ENCODE assay signal across 36 cellular contexts in the genomic region with DNA sequence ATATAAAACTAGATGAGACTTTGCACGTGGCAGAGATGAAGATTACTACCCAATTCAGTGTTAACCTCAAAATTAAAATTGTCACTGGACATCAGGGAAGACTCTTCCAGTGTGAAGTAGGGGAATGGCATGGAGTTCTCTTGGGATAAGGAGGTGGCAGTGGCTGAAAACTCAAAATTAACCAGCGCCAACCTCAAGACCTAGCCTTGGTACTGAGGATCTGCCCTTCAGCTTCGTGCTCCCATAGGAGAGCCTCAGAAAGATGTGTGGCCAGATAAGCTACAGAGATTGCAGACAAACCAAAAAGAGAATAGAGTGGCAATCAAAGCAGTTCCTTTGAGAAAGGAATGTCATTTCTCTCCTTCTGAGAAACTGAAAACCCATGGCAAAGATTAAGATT. TPM values are rescaled to one million over a fixed set of nuclear protein-coding genes. Genes with fewer than 3 reads are reported as not detected.
A peak's percentile ranks its signal among the peaks of the same experiment; 100 is the strongest.
DNase-seq lines count a peak whose midpoint lies in the region; ATAC-seq, FAIRE-seq and TF ChIP-seq lines count a peak whose summit lies in the region.
"Had no signal": no experiment of that assay in that cellular context is flagged by ENCODE, and none has a peak within 500 bp of the region (broad histone marks: within the 10 kb centered on the region; RNA-seq: fewer than 3 reads in every experiment).

No MANE protein-coding gene starts in this region.

- WGBS in SK-N-SH (ENCODE audit: low lambda C conversion rate), result 14% methylated on average over 3 of the region's 3 CpGs

- H3K9me3 Mint-ChIP-seq in GM23338, result no peaks in the 10 kb centered on the region
- no peaks in the 10 kb centered on the region for H3K9me3 Mint-ChIP-seq in neural progenitor cell
- H3K9me3 Mint-ChIP-seq: CD14-positive monocyte; CD4-positive, alpha-beta T cell; CD8-positive, alpha-beta memory T cell; CD8-positive, alpha-beta T cell had no signal

- ATAC-seq in SK-N-SH treated with all-trans-retinoic acid at 6 μM for 48 hours, result no peak
- ATAC-seq in GM23338, result no peak
- ATAC-seq: A549; CD8-positive, alpha-beta T cell had no signal

- H3K79me2 ChIP-seq in SK-N-SH (ENCODE audit: insufficient read depth) (no peaks in the 10 kb centered on the region), GM23338 (replicated peaks; ENCODE audit: insufficient read depth) (no peaks in the 10 kb centered on the region), neural progenitor cell (ENCODE audit: low read depth) (no peaks in the 10 kb centered on the region)

- no peaks in the 10 kb centered on the region for H3K27me3 Mint-ChIP-seq in GM23338 (ENCODE audit: insufficient read depth, low read depth, poor library complexity)
- H3K27me3 Mint-ChIP-seq in neural progenitor cell (ENCODE audit: insufficient read depth, low read depth), result no peaks in the 10 kb centered on the region
- H3K27me3 Mint-ChIP-seq: CD4-positive, alpha-beta T cell had no signal

- DNase-seq in SK-N-SH (no peak), GM23338 (ENCODE audit: low spot score) (no peak), neural progenitor cell (ENCODE audit: low spot score) (no peak), NCI-H2227 (lab: John Stamatoyannopoulos, UW; ENCODE audit: unreplicated experiment) (no peak), DMS53 (lab: John Stamatoyannopoulos, UW) (no peak), GM19239 (ENCODE audit: insufficient read length, low spot score) (no peak)
- DNase-seq: 8988T; ACHN; AML-193; BE2C; C1 segment of cervical spinal cord; Caco-2; Calu3; CD4-positive, alpha-beta memory T cell; CD4-positive, alpha-beta T cell; CD4-positive, CD25-positive, alpha-beta regulatory T cell; CD8-positive, alpha-beta memory T cell; CD8-positive, alpha-beta T cell; COR-L47; DMS 273 treated with DMSO at 0.1 percent for 48 hours; DMS153; DMS79; DMS79 treated with DMSO at 0.1 percent for 48 hours; DND-41; EL had no signal

- H3K4me2 ChIP-seq in SK-N-SH (no peak overlapping the region), GM23338 (no peak overlapping the region), neural progenitor cell (no peak overlapping the region)
- H3K4me2 ChIP-seq: A549; BLaER1; BLaER1 treated with 17β-estradiol and CSF1 and Interleukin-3, amounts not matched to agents 10 nM and 100 nM had no signal

- H3K9me2 ChIP-seq in SK-N-SH (no peaks in the 10 kb centered on the region), GM23338 (ENCODE audit: insufficient read depth) (peaks cover 12% of the 10 kb centered on the region)

- FAIRE-seq in GM19239 (lab: Jason Lieb, UNC), result no peak
- FAIRE-seq: A204.1, A549, D721Med had no signal

- no peak for TF ChIP-seq RAD21 in SK-N-SH (IDR thresholded peaks at IDR 0.05; ENCODE audit: low read length)

- H3K27ac ChIP-seq in SK-N-SH (ENCODE audit: low read depth in 2 of 2, low read length in 1 of 2) (no peak overlapping the region), GM23338 (ENCODE audit: low read depth) (no peak overlapping the region), HEK293 (ENCODE audit: extremely low read depth, low read depth, low read length) (no peak overlapping the region), neural progenitor cell (no peak overlapping the region)
- H3K27ac ChIP-seq: 22Rv1; A549; BLaER1; BLaER1 treated with 17β-estradiol and CSF1 and Interleukin-3, amounts not matched to agents 10 nM and 100 nM; C4-2B had no signal

- no peaks in the 10 kb centered on the region for H3K4me1 ChIP-seq in SK-N-SH (ENCODE audit: control insufficient read depth in 1 of 2, insufficient read depth in 2 of 2, low read depth in 1 of 2, low read length in 1 of 2)
- H3K4me1 ChIP-seq in GM23338 (ENCODE audit: insufficient read depth), result peaks cover 11% of the 10 kb centered on the region; the same call in 1 of the 2 replicates
- H3K4me1 ChIP-seq in HEK293 (ENCODE audit: control insufficient read depth, insufficient read depth, low read length), result peaks cover 11% of the 10 kb centered on the region
- no peaks in the 10 kb centered on the region for H3K4me1 ChIP-seq in neural progenitor cell
- H3K4me1 ChIP-seq: BE2C, BLaER1 had no signal

- no peak for TF ChIP-seq CTCF in SK-N-SH (IDR thresholded peaks at IDR 0.05)
- no peak for TF ChIP-seq CTCF in GM23338 (conservative IDR thresholded peaks at IDR 0.05; ENCODE audit: low read depth in 2 of 2)
- no peak for TF ChIP-seq CTCF in HEK293 (tag by site-specific recombination; IDR thresholded peaks at IDR 0.05)
- no peak for TF ChIP-seq CTCF in neural progenitor cell (IDR thresholded peaks at IDR 0.05)

- H4K20me1 ChIP-seq in SK-N-SH (ENCODE audit: insufficient read depth), result no peaks in the 10 kb centered on the region
- H4K20me1 ChIP-seq in GM23338 (replicated peaks; ENCODE audit: insufficient read depth), result no peaks in the 10 kb centered on the region
- H4K20me1 ChIP-seq in neural progenitor cell (ENCODE audit: low read depth), result no peaks in the 10 kb centered on the region
- H4K20me1 ChIP-seq: BLaER1; BLaER1 treated with 17β-estradiol and CSF1 and Interleukin-3, amounts not matched to agents 10 nM and 100 nM had no signal

- no peaks in the 10 kb centered on the region for H3K9me3 ChIP-seq in SK-N-SH
- H3K9me3 ChIP-seq in HEK293 (ENCODE audit: control insufficient read depth, insufficient read depth, low read depth, low read length), result no peaks in the 10 kb centered on the region
- no peaks in the 10 kb centered on the region for H3K9me3 ChIP-seq in neural progenitor cell (ENCODE audit: low read depth)
- H3K9me3 ChIP-seq: A549; BE2C; BLaER1; BLaER1 treated with 17β-estradiol and CSF1 and Interleukin-3, amounts not matched to agents 10 nM and 100 nM; Caco-2 had no signal

- H3K4me3 ChIP-seq in SK-N-SH (ENCODE audit: low read depth in 2 of 2, low read length in 1 of 2) (no peak overlapping the region), GM23338 (no peak overlapping the region), HEK293 (ENCODE audit: low read depth, low read length) (no peak overlapping the region), neural progenitor cell (no peak overlapping the region)
- H3K4me3 ChIP-seq: A549; BLaER1; BLaER1 treated with 17β-estradiol and CSF1 and Interleukin-3, amounts not matched to agents 10 nM and 100 nM had no signal

- H3K27ac Mint-ChIP-seq in GM23338 (no peak overlapping the region), neural progenitor cell (no peak overlapping the region)
- H3K27ac Mint-ChIP-seq: B cell; CD4-positive, alpha-beta memory T cell; CD4-positive, alpha-beta T cell; CD4-positive, CD25-positive, alpha-beta regulatory T cell; CD8-positive, alpha-beta memory T cell; CD8-positive, alpha-beta T cell had no signal

- H2AFZ ChIP-seq in SK-N-SH (ENCODE audit: low read depth) (no peak overlapping the region), GM23338 (peak overlapping the region; percentile 9; the same call in 1 of the 2 replicates), neural progenitor cell (replicated peaks) (peak overlapping the region; percentile 17)

- H3K36me3 Mint-ChIP-seq in GM23338 (ENCODE audit: low read depth), result no peaks in the 10 kb centered on the region
- no peaks in the 10 kb centered on the region for H3K36me3 Mint-ChIP-seq in neural progenitor cell
- H3K36me3 Mint-ChIP-seq: CD14-positive monocyte; CD4-positive, alpha-beta memory T cell; CD4-positive, CD25-positive, alpha-beta regulatory T cell; CD8-positive, alpha-beta memory T cell; CD8-positive, alpha-beta T cell had no signal

- H3K4me3 Mint-ChIP-seq in GM23338 (no peak overlapping the region), neural progenitor cell (no peak overlapping the region)
- H3K4me3 Mint-ChIP-seq: B cell; CD14-positive monocyte; CD4-positive, alpha-beta memory T cell; CD4-positive, alpha-beta T cell; CD4-positive, CD25-positive, alpha-beta regulatory T cell; CD8-positive, alpha-beta memory T cell; CD8-positive, alpha-beta T cell had no signal

- POLR2A ChIA-PET in SK-N-SH (lab: Yijun Ruan, JAX), result no interaction called here
- POLR2A ChIA-PET in HEK293 (lab: Yijun Ruan, JAX), result no interaction called here

- H3K9ac ChIP-seq in SK-N-SH, result no peak overlapping the region
- H3K9ac ChIP-seq in neural progenitor cell, result no peak overlapping the region
- H3K9ac ChIP-seq: BLaER1; BLaER1 treated with 17β-estradiol and CSF1 and Interleukin-3, amounts not matched to agents 10 nM and 100 nM had no signal

- H3F3A ChIP-seq in SK-N-SH (replicated peaks; ENCODE audit: insufficient read depth) (no peaks in the 10 kb centered on the region), GM23338 (replicated peaks; ENCODE audit: low read depth) (no peaks in the 10 kb centered on the region), neural progenitor cell (ENCODE audit: low read depth) (no peaks in the 10 kb centered on the region)

- H3K4me1 Mint-ChIP-seq in GM23338 (peaks cover 20% of the 10 kb centered on the region), neural progenitor cell (peaks cover 8% of the 10 kb centered on the region)
- H3K4me1 Mint-ChIP-seq: B cell; CD4-positive, alpha-beta memory T cell; CD4-positive, CD25-positive, alpha-beta regulatory T cell; CD8-positive, alpha-beta memory T cell had no signal

- peaks cover 28% of the 10 kb centered on the region; the same call in 1 of the 2 replicates for H3K27me3 ChIP-seq in SK-N-SH (ENCODE audit: insufficient read depth)
- no peaks in the 10 kb centered on the region for H3K27me3 ChIP-seq in GM23338 (ENCODE audit: insufficient read depth)
- H3K27me3 ChIP-seq in neural progenitor cell, result no peaks in the 10 kb centered on the region
- H3K27me3 ChIP-seq: BLaER1; BLaER1 treated with 17β-estradiol and CSF1 and Interleukin-3, amounts not matched to agents 10 nM and 100 nM had no signal

- CTCF ChIA-PET in SK-N-SH (lab: Yijun Ruan, JAX), result interaction anchor here (1.0 to 14.8 kb wide), 5 partner anchors 12 to 643 kb away, joined by 3 to 192 read pairs (median 5); no protein-coding TSS in a partner anchor
- CTCF ChIA-PET in HEK293 (lab: Yijun Ruan, JAX), result interaction anchor here (0.6 to 2.8 kb wide), 2 partner anchors 224 to 556 kb away, joined by 3 to 15 read pairs; no protein-coding TSS in a partner anchor

- no peak for TF ChIP-seq EP300 in SK-N-SH (IDR thresholded peaks at IDR 0.05; ENCODE audit: borderline replicate concordance in 1 of 2, low read depth in 1 of 2, low read length in 1 of 2)

- H3K36me3 ChIP-seq in SK-N-SH (replicated peaks in 1 of 2; ENCODE audit: control insufficient read depth in 1 of 2, insufficient read depth in 2 of 2, low read length in 1 of 2) (no peaks in the 10 kb centered on the region), GM23338 (ENCODE audit: insufficient read depth) (no peaks in the 10 kb centered on the region), HEK293 (ENCODE audit: control insufficient read depth in 2 of 2, insufficient read depth in 1 of 2, low read length in 2 of 2) (no peaks in the 10 kb centered on the region), neural progenitor cell (no peaks in the 10 kb centered on the region)
- H3K36me3 ChIP-seq: BE2C; BLaER1; BLaER1 treated with 17β-estradiol and CSF1 and Interleukin-3, amounts not matched to agents 10 nM and 100 nM had no signal

TF ChIP-seq in GM23338, 12 proteins besides CTCF, POLR2A, EP300 and RAD21 (continues in another document):
- TF ChIP-seq CREB1 (CRISPR knock-in tag; IDR thresholded peaks at IDR 0.05; ENCODE audit: low read depth), result no peak

RNA-seq across cellular contexts. Expression of gene CAPZA2, which starts 47.3 kb away (rescaled TPM):
- polyA plus RNA-seq in SK-N-SH (2012; rRNA removed) (44.6 and 65.6 TPM in 2 replicates), GM23338 (2016; fragmentation: Nextera tagmentation; extraction: Ambion mirVana) (49.1 and 49.9 TPM in 2 replicates)
- 85.6 and 130 TPM in 2 replicates for polyA plus RNA-seq in SK-N-SH (2012; cell fraction: cytosol; rRNA removed)
- polyA plus RNA-seq in SK-N-SH (2012; cell fraction: nucleus; rRNA removed), result 11.0 and 33.0 TPM in 2 replicates
- 106 and 141 TPM in 2 replicates for total RNA-seq in GM23338 (2014; rRNA removed; shearing (Covaris generic))
- 102 and 210 TPM in 2 replicates for total RNA-seq in neural progenitor cell (ENCODE audit: low replicate concordance)

Comparison
In these comparisons a context has a peak if more than half of its experiments do, and no peak if none do; other contexts are left out.
1. Of the 4 proteins assayed by ChIP-seq in both HEK293 and SK-N-SH: peak only in HEK293: none; only in SK-N-SH: none; in both: REST; in neither: 3.